In the genomic region with DNA sequence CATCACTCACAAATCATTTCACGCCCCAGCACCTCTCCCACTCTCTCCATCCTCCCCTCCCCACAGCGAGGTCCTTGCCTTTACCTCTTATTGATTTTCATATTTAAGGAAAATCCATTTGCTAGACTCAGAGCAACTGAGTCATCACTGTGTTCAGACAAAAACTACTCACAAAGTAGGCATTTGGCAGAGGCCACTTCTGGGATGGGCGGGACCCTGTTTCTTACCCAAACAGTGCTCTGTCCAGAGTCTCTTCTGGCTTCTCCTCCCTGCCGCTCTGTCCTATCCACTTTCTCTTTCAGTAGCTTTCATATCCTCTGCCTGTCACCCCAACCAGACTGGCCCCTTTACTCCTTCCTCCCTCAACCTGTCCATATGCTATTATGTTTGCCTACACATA, we compare ENCODE assay signal across 13 cellular contexts. TPM values are rescaled to one million over a fixed set of nuclear protein-coding genes. Genes with fewer than 3 reads are reported as not detected.
DNase-seq lines count a peak whose midpoint lies in the region; ATAC-seq, FAIRE-seq and TF ChIP-seq lines count a peak whose summit lies in the region.
"Had no signal": no experiment of that assay in that cellular context is flagged by ENCODE, and none has a peak within 500 bp of the region (broad histone marks: within the 10 kb centered on the region; RNA-seq: fewer than 3 reads in every experiment).

No MANE protein-coding gene starts in this region.

- peaks cover 0 to 30% (median 12%) of the 10 kb centered on the region in 5 donors for H3K27me3 ChIP-seq in subcutaneous abdominal adipose tissue (ENCODE audit: control insufficient read depth in 5 of 5, insufficient read depth in 4 of 5, low read length in 5 of 5)

- DNase-seq in H54 (ENCODE audit: insufficient read length, low spot score): peak; percentile 69
- peak; percentile 87 for DNase-seq in amniotic stem cell (lab: John Stamatoyannopoulos, UW)
- peak; percentile 56 for DNase-seq in left ventricle myocardium superior
- no peak for DNase-seq in NAMALWA (ENCODE audit: low spot score)
- no peak for DNase-seq in SK-N-DZ (ENCODE audit: low spot score)
- DNase-seq in NCI-H2081 (lab: John Stamatoyannopoulos, UW): no peak
- DNase-seq in activated T-helper 2 cell treated with anti-CD3 and anti-CD28 coated beads, Interferon-gamma antibody, Interleukin-2, Interleukin-4, amounts not matched to agents 10 μg/mL and 5 μg/mL and 100 μg/mL, durations not matched to agents 14 hours and 24 hours and 36 hours (ENCODE audit: low spot score): no peak
- DNase-seq: activated CD4-positive, alpha-beta T cell treated with anti-CD3 and anti-CD28 coated beads for 4 hours; NCI-H526 had no signal

- no peak overlapping the region for H3K4me3 Mint-ChIP-seq in activated T-helper 2 cell treated with anti-CD3 and anti-CD28 coated beads, Interferon-gamma antibody, Interleukin-2, Interleukin-4, amounts not matched to agents 10 μg/mL and 5 μg/mL and 100 μg/mL, durations not matched to agents 14 hours and 24 hours and 36 hours (ENCODE audit: low read depth)
- H3K4me3 Mint-ChIP-seq: central memory CD8-positive, alpha-beta T cell; memory B cell had no signal

- H3K36me3 Mint-ChIP-seq in activated T-helper 2 cell treated with anti-CD3 and anti-CD28 coated beads, Interferon-gamma antibody, Interleukin-2, Interleukin-4, amounts not matched to agents 10 μg/mL and 5 μg/mL and 100 μg/mL, durations not matched to agents 14 hours and 24 hours and 36 hours (ENCODE audit: low read depth): peaks cover 5% of the 10 kb centered on the region

- H3K27ac ChIP-seq in subcutaneous abdominal adipose tissue (ENCODE audit: low read depth, low read length): peak overlapping the region; percentile 84

- intact Hi-C loops in left ventricle myocardium superior (cut with micrococcal nuclease): no loop called here
- intact Hi-C loops in activated T-helper 2 cell treated with anti-CD3 and anti-CD28 coated beads, Interferon-gamma antibody, Interleukin-2, Interleukin-4, amounts not matched to agents 10 μg/mL and 5 μg/mL and 100 μg/mL, durations not matched to agents 14 hours and 24 hours and 36 hours (cut with micrococcal nuclease): no loop called here

- peaks cover 0 to 4% (median 0%) of the 10 kb centered on the region in 5 donors for H3K9me3 ChIP-seq in subcutaneous abdominal adipose tissue (ENCODE audit: control insufficient read depth in 5 of 5, low read length in 5 of 5)

- no peaks in the 10 kb centered on the region for H3K9me3 Mint-ChIP-seq in activated T-helper 2 cell treated with anti-CD3 and anti-CD28 coated beads, Interferon-gamma antibody, Interleukin-2, Interleukin-4, amounts not matched to agents 10 μg/mL and 5 μg/mL and 100 μg/mL, durations not matched to agents 14 hours and 24 hours and 36 hours
- H3K9me3 Mint-ChIP-seq: central memory CD8-positive, alpha-beta T cell; memory B cell had no signal

- no peak overlapping the region for H3K27ac Mint-ChIP-seq in activated T-helper 2 cell treated with anti-CD3 and anti-CD28 coated beads, Interferon-gamma antibody, Interleukin-2, Interleukin-4, amounts not matched to agents 10 μg/mL and 5 μg/mL and 100 μg/mL, durations not matched to agents 14 hours and 24 hours and 36 hours
- H3K27ac Mint-ChIP-seq: memory B cell had no signal

- peaks cover 16 to 68% (median 43%) of the 10 kb centered on the region in 5 donors for H3K4me1 ChIP-seq in subcutaneous abdominal adipose tissue (ENCODE audit: control insufficient read depth in 5 of 5, insufficient read depth in 5 of 5, low read length in 5 of 5)

- H3K27me3 Mint-ChIP-seq in activated T-helper 2 cell treated with anti-CD3 and anti-CD28 coated beads, Interferon-gamma antibody, Interleukin-2, Interleukin-4, amounts not matched to agents 10 μg/mL and 5 μg/mL and 100 μg/mL, durations not matched to agents 14 hours and 24 hours and 36 hours (ENCODE audit: low read depth): peaks cover 46% of the 10 kb centered on the region

- no peak for TF ChIP-seq POLR2A in H54 (IDR thresholded peaks at IDR 0.05; ENCODE audit: low read depth, low read length)

- H3K4me1 Mint-ChIP-seq in activated T-helper 2 cell treated with anti-CD3 and anti-CD28 coated beads, Interferon-gamma antibody, Interleukin-2, Interleukin-4, amounts not matched to agents 10 μg/mL and 5 μg/mL and 100 μg/mL, durations not matched to agents 14 hours and 24 hours and 36 hours (ENCODE audit: low read depth): peaks cover 8% of the 10 kb centered on the region

- peak overlapping the region in 1 of 5 donors; percentile 11 for H3K4me3 ChIP-seq in subcutaneous abdominal adipose tissue (ENCODE audit: low read depth in 1 of 5, low read length in 5 of 5)

- H3K9ac ChIP-seq in subcutaneous abdominal adipose tissue (ENCODE audit: low read length in 5 of 5): no peak overlapping the region

- ATAC-seq in left ventricle myocardium superior: peak; percentile 29

- no peak for FAIRE-seq in H54 (lab: Jason Lieb, UNC)
- FAIRE-seq: HTR-8/SVneo had no signal

- peaks cover 0 to 2% (median 0%) of the 10 kb centered on the region in 5 donors for H3K36me3 ChIP-seq in subcutaneous abdominal adipose tissue (ENCODE audit: control insufficient read depth in 5 of 5, insufficient read depth in 5 of 5, low read length in 5 of 5)

RNA-seq across cellular contexts. Expression of a gene that starts 2.4 kb away (rescaled TPM):
- total RNA-seq in left ventricle myocardium superior: 63.3 TPM
- 1.00 and 1.4 TPM in 2 replicates for polyA plus RNA-seq in SK-N-DZ (2014; cell fraction: cytosol; rRNA removed)
- 0.65 and 0.95 TPM in 2 replicates for polyA plus RNA-seq in SK-N-DZ (2014; cell fraction: nucleus; rRNA removed)
- total RNA-seq in activated T-helper 2 cell treated with anti-CD3 and anti-CD28 coated beads, Interferon-gamma antibody, Interleukin-2, Interleukin-4, amounts not matched to agents 10 μg/mL and 5 μg/mL and 100 μg/mL, durations not matched to agents 14 hours and 24 hours and 36 hours: 1.3 and 1.6 TPM in 2 replicates

RNA-seq across cellular contexts. Expression of a gene that starts 29.6 kb away (rescaled TPM):
- total RNA-seq in left ventricle myocardium superior: 41.4 TPM
- polyA plus RNA-seq in SK-N-DZ (2014; cell fraction: cytosol; rRNA removed): 8.2 and 16.9 TPM in 2 replicates
- 4.3 and 10.9 TPM in 2 replicates for polyA plus RNA-seq in SK-N-DZ (2014; cell fraction: nucleus; rRNA removed)
- total RNA-seq in activated T-helper 2 cell treated with anti-CD3 and anti-CD28 coated beads, Interferon-gamma antibody, Interleukin-2, Interleukin-4, amounts not matched to agents 10 μg/mL and 5 μg/mL and 100 μg/mL, durations not matched to agents 14 hours and 24 hours and 36 hours: 61.4 and 62.9 TPM in 2 replicates

Comparison
In these comparisons a context has a peak if more than half of its experiments do, and no peak if none do; other contexts are left out.
1. DNase-seq: peak in H54 (single experiment), amniotic stem cell (single experiment) and left ventricle myocardium superior (single experiment); none in NAMALWA (single experiment), SK-N-DZ (single experiment), NCI-H2081 (0 of 2) and activated T-helper 2 cell treated with anti-CD3 and anti-CD28 coated beads, Interferon-gamma antibody, Interleukin-2, Interleukin-4, amounts not matched to agents 10 μg/mL and 5 μg/mL and 100 μg/mL, durations not matched to agents 14 hours and 24 hours and 36 hours (single experiment).
2. RNA of a gene that starts 2.4 kb away (total RNA-seq): 63.3 TPM in left ventricle myocardium superior (single experiment); 1.3 to 1.6 TPM in activated T-helper 2 cell treated with anti-CD3 and anti-CD28 coated beads, Interferon-gamma antibody, Interleukin-2, Interleukin-4, amounts not matched to agents 10 μg/mL and 5 μg/mL and 100 μg/mL, durations not matched to agents 14 hours and 24 hours and 36 hours; every median in the first group is over 10 times any median in the second.